ENCODE assay signal across 27 cellular contexts in the genomic region with DNA sequence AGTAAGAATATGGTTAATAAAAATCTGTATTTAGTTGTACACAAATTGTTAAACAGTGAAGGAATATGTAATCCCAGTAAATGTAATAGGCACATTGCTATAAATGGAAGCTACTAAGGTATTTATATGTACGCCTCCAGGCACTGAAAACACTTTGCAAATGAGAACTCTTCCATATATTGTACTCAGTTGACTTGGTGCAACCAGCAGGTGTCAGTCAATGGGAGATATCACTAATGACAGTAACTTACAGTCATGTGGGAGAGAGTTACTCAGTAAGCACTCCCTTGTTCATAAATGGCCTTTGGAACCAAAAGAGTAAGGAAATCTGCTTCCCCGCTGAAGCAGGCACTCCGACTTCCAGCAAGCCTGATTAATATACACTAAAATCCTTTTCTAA. TPM values are rescaled to one million over a fixed set of nuclear protein-coding genes. Genes with fewer than 3 reads are reported as not detected.
DNase-seq lines count a peak whose midpoint lies in the region; ATAC-seq and TF ChIP-seq lines count a peak whose summit lies in the region.
"Had no signal": no experiment of that assay in that cellular context is flagged by ENCODE, and none has a peak within 500 bp of the region (broad histone marks: within the 10 kb centered on the region; RNA-seq: fewer than 3 reads in every experiment).

No MANE protein-coding gene starts in this region.

- H3K4me3 ChIP-seq in hepatocyte: no peak overlapping the region
- H3K4me3 ChIP-seq: GM23338, SK-N-MC, tibial nerve had no signal

- DNase-seq in ELR (ENCODE audit: low read depth): peak; percentile 14
- DNase-seq in Kasumi-1 (lab: John Stamatoyannopoulos, UW): peak; percentile 3 to 7
- DNase-seq in T-helper 17 cell: no peak
- DNase-seq in kidney tubule cell (ENCODE audit: low spot score): peak; percentile 18
- no peak for DNase-seq in hepatocyte (ENCODE audit: low spot score)
- no peak for DNase-seq in SW 1271 (lab: John Stamatoyannopoulos, UW)
- no peak for DNase-seq in activated effector memory CD4-positive, alpha-beta T cell treated with Interleukin-2 at 50 U/mL for 16 hours
- DNase-seq in NCI-H2029 treated with DMSO at 0.1 percent for 48 hours (lab: John Stamatoyannopoulos, UW): no peak
- DNase-seq: activated CD8-positive, alpha-beta memory T cell treated with anti-CD3 and anti-CD28 coated beads, Interleukin-2, amount 50 U/mL, for 48 hours; activated effector memory CD4-positive, alpha-beta T cell treated with anti-CD3 and anti-CD28 coated beads, Interleukin-2, amount 50 U/mL, for 16 hours; activated naive CD8-positive, alpha-beta T cell treated with anti-CD3 and anti-CD28 coated beads, Interleukin-2, amount 50 U/mL, for 24 hours; CD4-positive, alpha-beta memory T cell; DMS 273 treated with DMSO at 0.1 percent for 48 hours; effector memory CD4-positive, alpha-beta T cell; KBM-7; left cardiac atrium; natural killer cell; NCI-H187 treated with DMSO at 0.1 percent for 48 hours; NCI-H226; NCI-H748 treated with DMSO at 0.1 percent for 48 hours; right cardiac atrium; stimulated activated naive CD8-positive, alpha-beta T cell treated with anti-CD3 and anti-CD28 coated beads, Interleukin-15, amount 100 ng/mL, for 72 hours had no signal

- H3K36me3 Mint-ChIP-seq in T-helper 17 cell (ENCODE audit: low read depth): peaks cover 2% of the 10 kb centered on the region
- H3K36me3 Mint-ChIP-seq: natural killer cell had no signal

- H3K9me2 ChIP-seq in hepatocyte (replicated peaks; ENCODE audit: insufficient read depth): no peaks in the 10 kb centered on the region

- no peak for TF ChIP-seq CTCF in hepatocyte (IDR thresholded peaks at IDR 0.05; ENCODE audit: poor library complexity)

- H3K27ac ChIP-seq in hepatocyte: no peak overlapping the region
- H3K27ac ChIP-seq: SK-N-MC, tibial nerve had no signal

- H3K4me1 Mint-ChIP-seq in T-helper 17 cell: peaks cover 18% of the 10 kb centered on the region

- 92% methylated on average over 3 of the region's 3 CpGs for WGBS in hepatocyte (ENCODE audit: low lambda C conversion rate, missing lambda C conversion rate)

- no peaks in the 10 kb centered on the region for H3K36me3 ChIP-seq in hepatocyte (replicated peaks; ENCODE audit: insufficient read depth, low read depth)

- H3K27me3 Mint-ChIP-seq in T-helper 17 cell: no peaks in the 10 kb centered on the region
- H3K27me3 Mint-ChIP-seq: activated naive CD8-positive, alpha-beta T cell treated with anti-CD3 and anti-CD28 coated beads, Interleukin-2, amount 50 U/mL, for 24 hours; CD4-positive, alpha-beta memory T cell; stimulated activated naive CD8-positive, alpha-beta T cell treated with anti-CD3 and anti-CD28 coated beads, Interleukin-15, amount 100 ng/mL, for 72 hours had no signal

- no peaks in the 10 kb centered on the region for H3K27me3 ChIP-seq in hepatocyte
- H3K27me3 ChIP-seq: tibial nerve had no signal

- no peak overlapping the region for H2AFZ ChIP-seq in hepatocyte
- H2AFZ ChIP-seq: GM23338 had no signal

- H3K4me1 ChIP-seq in hepatocyte (ENCODE audit: insufficient read depth): peaks cover 42% of the 10 kb centered on the region

- no peaks in the 10 kb centered on the region for H3K9me3 ChIP-seq in T-helper 17 cell (ENCODE audit: control insufficient read depth, low read length, poor library complexity, severe bottlenecking)
- no peaks in the 10 kb centered on the region for H3K9me3 ChIP-seq in hepatocyte (ENCODE audit: low read depth)
- H3K9me3 ChIP-seq: tibial nerve had no signal

- peak overlapping the region; percentile 14 for H3K27ac Mint-ChIP-seq in T-helper 17 cell
- H3K27ac Mint-ChIP-seq: activated naive CD8-positive, alpha-beta T cell treated with anti-CD3 and anti-CD28 coated beads, Interleukin-2, amount 50 U/mL, for 24 hours; GM23338; natural killer cell; stimulated activated naive CD8-positive, alpha-beta T cell treated with anti-CD3 and anti-CD28 coated beads, Interleukin-15, amount 100 ng/mL, for 72 hours; T-helper 2 cell treated with Interferon-gamma antibody and Interleukin-4, amounts not matched to agents 5 μg/mL and 100 μg/mL, for 36 hours had no signal

- H3K4me2 ChIP-seq in hepatocyte: no peak overlapping the region
- H3K4me2 ChIP-seq: GM23338 had no signal

- no peak for ATAC-seq in T-helper 17 cell
- ATAC-seq: activated naive CD8-positive, alpha-beta T cell treated with anti-CD3 and anti-CD28 coated beads, Interleukin-2, amount 50 U/mL, for 24 hours; GM23338; left cardiac atrium; natural killer cell; right cardiac atrium; stimulated activated naive CD8-positive, alpha-beta T cell treated with anti-CD3 and anti-CD28 coated beads, Interleukin-15, amount 100 ng/mL, for 72 hours had no signal

- no peak overlapping the region for H3K4me3 Mint-ChIP-seq in T-helper 17 cell
- H3K4me3 Mint-ChIP-seq: activated naive CD8-positive, alpha-beta T cell treated with anti-CD3 and anti-CD28 coated beads, Interleukin-2, amount 50 U/mL, for 24 hours; CD4-positive, alpha-beta memory T cell; GM23338; mesothelial cell of epicardium; natural killer cell; stimulated activated naive CD8-positive, alpha-beta T cell treated with anti-CD3 and anti-CD28 coated beads, Interleukin-15, amount 100 ng/mL, for 72 hours; T-helper 2 cell treated with Interferon-gamma antibody and Interleukin-4, amounts not matched to agents 5 μg/mL and 100 μg/mL, for 36 hours had no signal

- no peaks in the 10 kb centered on the region for H4K20me1 ChIP-seq in hepatocyte (ENCODE audit: insufficient read depth, poor library complexity, severe bottlenecking)

- peaks cover 64% of the 10 kb centered on the region for H3K79me2 ChIP-seq in hepatocyte

RNA-seq across cellular contexts. Expression of a gene that starts 5.9 kb away (rescaled TPM):
- total RNA-seq in T-helper 17 cell (10 to 100 TPM; 89.3 to 95.7 TPM), hepatocyte (288 and 297 TPM in 2 replicates)
- 285 and 298 TPM in 2 replicates for polyA plus RNA-seq in hepatocyte

RNA-seq across cellular contexts. Expression of a gene that starts 6.3 kb away (rescaled TPM):
- total RNA-seq in T-helper 17 cell: 10 to 100 TPM; 11.6 to 12.9 TPM
- total RNA-seq in hepatocyte: 9.5 and 12.8 TPM in 2 replicates
- polyA plus RNA-seq in hepatocyte: 4.9 and 6.9 TPM in 2 replicates

Comparison
In these comparisons a context has a peak if more than half of its experiments do, and no peak if none do; other contexts are left out.
1. DNase-seq: peak in ELR (single experiment), Kasumi-1 (2 of 2) and kidney tubule cell (single experiment); none in T-helper 17 cell (0 of 3), hepatocyte (single experiment), SW 1271 (0 of 2), activated effector memory CD4-positive, alpha-beta T cell treated with Interleukin-2 at 50 U/mL for 16 hours (single experiment) and NCI-H2029 treated with DMSO at 0.1 percent for 48 hours (single experiment).